ENCODE assay signal across 9 cellular contexts in genomic region chr6:139882234-139882633, GRCh38.
A peak's percentile ranks its signal among the peaks of the same experiment; 100 is the strongest.
DNase-seq lines count a peak whose midpoint lies in the region; ATAC-seq and TF ChIP-seq lines count a peak whose summit lies in the region.
"Had no signal": no experiment of that assay in that cellular context is flagged by ENCODE, and none has a peak within 500 bp of the region (broad histone marks: within the 10 kb centered on the region; RNA-seq: fewer than 3 reads in every experiment).

No MANE protein-coding gene starts in this region.

- peaks cover 0 to 5% (median 2%) of the 10 kb centered on the region in 3 donors for H3K27me3 Mint-ChIP-seq in immature natural killer cell (ENCODE audit: low read depth in 3 of 3)

- DNase-seq in NCI-H1048 (lab: John Stamatoyannopoulos, UW) (peak; percentile 57), immature natural killer cell (no peak), foreskin melanocyte (no peak), NCI-H146 (lab: John Stamatoyannopoulos, UW) (no peak)
- DNase-seq: stimulated activated CD4-positive, alpha-beta T cell treated with anti-CD3 and anti-CD28 coated beads, Interleukin-1b, Interleukin-23, amount 100 ng/mL, for 48 hours had no signal

- H3K4me3 ChIP-seq in endocrine pancreas (ENCODE audit: control insufficient read depth, insufficient read depth, low read length) (peak overlapping the region; percentile 3), parathyroid adenoma (ENCODE audit: low read depth, low read length) (no peak overlapping the region)

- H3K9ac ChIP-seq in endocrine pancreas (ENCODE audit: control insufficient read depth, insufficient read depth, low read length): no peak overlapping the region
- no peak overlapping the region for H3K9ac ChIP-seq in parathyroid adenoma

- H3K27me3 ChIP-seq in endocrine pancreas (ENCODE audit: control insufficient read depth, insufficient read depth, low read length): no peaks in the 10 kb centered on the region
- H3K27me3 ChIP-seq in parathyroid adenoma (ENCODE audit: control insufficient read depth, insufficient read depth, low read length): no peaks in the 10 kb centered on the region

- no peaks in the 10 kb centered on the region for H3K4me1 Mint-ChIP-seq in immature natural killer cell

- H3K79me2 ChIP-seq in parathyroid adenoma: no peaks in the 10 kb centered on the region

- ATAC-seq in GM21423 (IDR thresholded peaks at IDR 0.05; ENCODE audit: unreplicated experiment): peak; percentile 12
- ATAC-seq in HG03469 (IDR thresholded peaks at IDR 0.05; ENCODE audit: unreplicated experiment): no peak

- H3K27ac Mint-ChIP-seq in immature natural killer cell: no peak overlapping the region

- H3K4me1 ChIP-seq in endocrine pancreas (ENCODE audit: control insufficient read depth, insufficient read depth, low read length) (peaks cover 28% of the 10 kb centered on the region), parathyroid adenoma (peaks cover 43% of the 10 kb centered on the region)

- H3K36me3 Mint-ChIP-seq in immature natural killer cell: no peaks in the 10 kb centered on the region

- H3K4me3 Mint-ChIP-seq in immature natural killer cell: no peak overlapping the region

- no peak for TF ChIP-seq CTCF in parathyroid adenoma (IDR thresholded peaks at IDR 0.05)

- H3K36me3 ChIP-seq in endocrine pancreas (ENCODE audit: control insufficient read depth, insufficient read depth, low read length) (no peaks in the 10 kb centered on the region), parathyroid adenoma (ENCODE audit: control insufficient read depth, insufficient read depth, low read length) (no peaks in the 10 kb centered on the region)

- H3K9me3 Mint-ChIP-seq in immature natural killer cell: no peaks in the 10 kb centered on the region

- peak overlapping the region; percentile 21 for H3K4me2 ChIP-seq in parathyroid adenoma (ENCODE audit: low read length)

- H3K27ac ChIP-seq in parathyroid adenoma: peak overlapping the region; percentile 82

- no peaks in the 10 kb centered on the region for H3K9me3 ChIP-seq in endocrine pancreas (ENCODE audit: control insufficient read depth, low read length)
- no peaks in the 10 kb centered on the region for H3K9me3 ChIP-seq in parathyroid adenoma (ENCODE audit: control insufficient read depth, low read length)

- H2AFZ ChIP-seq in parathyroid adenoma: peak overlapping the region; percentile 53
